ENCODE assay signal across 7 cellular contexts in genomic region chr7:63029207-63029522, GRCh38.
"Had no signal": no experiment of that assay in that cellular context is flagged by ENCODE, and none has a peak within 500 bp of the region (broad histone marks: within the 10 kb centered on the region; RNA-seq: fewer than 3 reads in every experiment).

No MANE protein-coding gene starts in this region.

- DNase-seq: GM23248, GOT3, H7, HCEC 1CT, IMR-90, KG1 had no signal

- H3K27ac ChIP-seq: GM23248 had no signal

- ATAC-seq: K562 had no signal

- H2AFZ ChIP-seq: GM23248 had no signal

- H3K9ac ChIP-seq: GM23248 had no signal
